ENCODE assay signal across 19 cellular contexts in the genomic region with DNA sequence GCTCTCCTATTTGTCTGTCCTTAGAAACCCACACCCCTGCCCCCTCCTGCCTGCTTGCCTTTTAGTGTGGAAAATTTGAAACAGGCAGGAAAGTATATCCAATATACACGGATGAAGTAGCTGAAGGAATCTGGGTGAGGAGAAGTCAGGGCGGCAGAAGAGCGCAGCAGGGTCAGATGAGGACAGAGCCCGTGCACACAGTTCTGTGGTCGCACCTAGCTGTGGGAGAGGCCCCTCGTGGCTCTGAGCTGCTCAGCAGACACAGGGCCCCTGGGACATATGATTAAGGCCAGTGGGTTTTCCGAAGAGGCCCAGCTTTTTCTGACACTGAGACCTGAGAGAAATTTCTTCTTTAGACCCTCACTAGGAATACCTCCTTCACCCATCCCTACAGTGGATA.
"Had no signal": no experiment of that assay in that cellular context is flagged by ENCODE, and none has a peak within 500 bp of the region (broad histone marks: within the 10 kb centered on the region; RNA-seq: fewer than 3 reads in every experiment).

No MANE protein-coding gene starts in this region.

- H3K4me1 Mint-ChIP-seq: activated CD4-positive, alpha-beta T cell treated with anti-CD3 and anti-CD28 coated beads, Interleukin-2, amount 10 ng/mL, durations not matched to agents 24 days and 14 days; activated naive CD4-positive, alpha-beta T cell treated with anti-CD3 and anti-CD28 coated beads, Interleukin-2, amount 10 ng/mL, durations not matched to agents 7 days and 5 days; stimulated activated effector memory CD8-positive, alpha-beta T cell treated with anti-CD3 and anti-CD28 coated beads, Interleukin-12 subunit alpha, Interleukin-12 subunit beta, amount 100 ng/mL, for 72 hours had no signal

- H3K27ac ChIP-seq: adrenal gland, gastrocnemius medialis, heart left ventricle, neutrophil, sigmoid colon, testis, upper lobe of left lung had no signal

- H3K4me3 ChIP-seq: adrenal gland, gastrocnemius medialis, heart left ventricle, sigmoid colon, testis, upper lobe of left lung had no signal

- H3K9me3 ChIP-seq: adrenal gland, gastrocnemius medialis, heart left ventricle, neutrophil, sigmoid colon, testis, upper lobe of left lung had no signal

- H3K9me3 Mint-ChIP-seq: activated CD4-positive, alpha-beta T cell treated with anti-CD3 and anti-CD28 coated beads, Interleukin-2, amount 10 ng/mL, durations not matched to agents 24 days and 14 days; activated CD8-positive, alpha-beta T cell treated with anti-CD3 and anti-CD28 coated beads for 36 hours; activated naive CD4-positive, alpha-beta T cell treated with anti-CD3 and anti-CD28 coated beads, Interleukin-2, amount 10 ng/mL, durations not matched to agents 7 days and 5 days; activated T-cell treated with anti-CD3 and anti-CD28 coated beads, Interleukin-2, amount 50 U/mL, for 4 hours; stimulated activated effector memory CD8-positive, alpha-beta T cell treated with anti-CD3 and anti-CD28 coated beads, Interleukin-12 subunit alpha, Interleukin-12 subunit beta, amount 100 ng/mL, for 72 hours had no signal

- H3K27me3 Mint-ChIP-seq: activated CD4-positive, alpha-beta T cell treated with anti-CD3 and anti-CD28 coated beads, Interleukin-2, amount 10 ng/mL, durations not matched to agents 24 days and 14 days; activated CD8-positive, alpha-beta T cell treated with anti-CD3 and anti-CD28 coated beads for 36 hours; activated naive CD4-positive, alpha-beta T cell treated with anti-CD3 and anti-CD28 coated beads, Interleukin-2, amount 10 ng/mL, durations not matched to agents 7 days and 5 days had no signal

- H3K36me3 Mint-ChIP-seq: activated naive CD4-positive, alpha-beta T cell treated with anti-CD3 and anti-CD28 coated beads, Interleukin-2, amount 10 ng/mL, durations not matched to agents 7 days and 5 days had no signal

- DNase-seq: activated CD4-positive, alpha-beta T cell treated with anti-CD3 and anti-CD28 coated beads, Interleukin-2, amount 10 ng/mL, durations not matched to agents 24 days and 14 days; activated CD8-positive, alpha-beta memory T cell treated with anti-CD3 and anti-CD28 coated beads, Interleukin-2, amount 50 U/mL, for 4 hours; activated CD8-positive, alpha-beta T cell treated with anti-CD3 and anti-CD28 coated beads for 36 hours; activated naive CD4-positive, alpha-beta T cell treated with anti-CD3 and anti-CD28 coated beads, Interleukin-2, amount 10 ng/mL, durations not matched to agents 7 days and 5 days; activated T-cell treated with anti-CD3 and anti-CD28 coated beads, Interleukin-2, amount 50 U/mL, for 4 hours; caudate nucleus; gastrocnemius medialis; heart left ventricle; kidney glomerular epithelial cell; left ventricle myocardium superior; sigmoid colon; stimulated activated CD4-positive, alpha-beta T cell treated with anti-CD3 and anti-CD28 coated beads, Interleukin-4, amount 100 ng/mL, for 24 hours; T-helper 1 cell; T1000; testis had no signal

- H3K4me1 ChIP-seq: adrenal gland, heart left ventricle, sigmoid colon, upper lobe of left lung had no signal

- H3K27me3 ChIP-seq: adrenal gland, gastrocnemius medialis, heart left ventricle, neutrophil, sigmoid colon, testis, upper lobe of left lung had no signal

- H3K4me3 Mint-ChIP-seq: activated CD4-positive, alpha-beta T cell treated with anti-CD3 and anti-CD28 coated beads, Interleukin-2, amount 10 ng/mL, durations not matched to agents 24 days and 14 days; activated CD8-positive, alpha-beta T cell treated with anti-CD3 and anti-CD28 coated beads for 36 hours; activated naive CD4-positive, alpha-beta T cell treated with anti-CD3 and anti-CD28 coated beads, Interleukin-2, amount 10 ng/mL, durations not matched to agents 7 days and 5 days; activated T-cell treated with anti-CD3 and anti-CD28 coated beads, Interleukin-2, amount 50 U/mL, for 4 hours; stimulated activated effector memory CD8-positive, alpha-beta T cell treated with anti-CD3 and anti-CD28 coated beads, Interleukin-12 subunit alpha, Interleukin-12 subunit beta, amount 100 ng/mL, for 72 hours had no signal

- H3K27ac Mint-ChIP-seq: activated CD4-positive, alpha-beta T cell treated with anti-CD3 and anti-CD28 coated beads, Interleukin-2, amount 10 ng/mL, durations not matched to agents 24 days and 14 days; activated CD8-positive, alpha-beta T cell treated with anti-CD3 and anti-CD28 coated beads for 36 hours; activated naive CD4-positive, alpha-beta T cell treated with anti-CD3 and anti-CD28 coated beads, Interleukin-2, amount 10 ng/mL, durations not matched to agents 7 days and 5 days; stimulated activated effector memory CD8-positive, alpha-beta T cell treated with anti-CD3 and anti-CD28 coated beads, Interleukin-12 subunit alpha, Interleukin-12 subunit beta, amount 100 ng/mL, for 72 hours had no signal

- H3K36me3 ChIP-seq: adrenal gland had no signal
